In genomic region chr15:52133510-52134220, GRCh38 we compare ENCODE assay signal across 3 cellular contexts.
A peak's percentile ranks its signal among the peaks of the same experiment; 100 is the strongest.
TF ChIP-seq lines count a peak whose summit lies in the region.

No MANE protein-coding gene starts in this region.

TF ChIP-seq in IMR-90, 13 proteins besides CTCF, POLR2A, EP300 and RAD21:
- TF ChIP-seq MAZ (IDR thresholded peaks at IDR 0.05; ENCODE audit: borderline replicate concordance, low read depth, low read length) (no peak), CHD1 (IDR thresholded peaks at IDR 0.05; ENCODE audit: low read depth, low read length) (no peak), FOS (IDR thresholded peaks at IDR 0.05; ENCODE audit: low read depth, low read length) (no peak), RFX5 (IDR thresholded peaks at IDR 0.05; ENCODE audit: low read depth, low read length) (no peak), CEBPB (IDR thresholded peaks at IDR 0.05; ENCODE audit: low read depth, low read length) (no peak), BHLHE40 (IDR thresholded peaks at IDR 0.05; ENCODE audit: low read depth, low read length) (no peak)

TF ChIP-seq in K562, 482 proteins besides CTCF, POLR2A, EP300 and RAD21:
- peak; percentile 44; the same call in 1 of the 2 replicates for TF ChIP-seq SPI1 (IDR thresholded peaks at IDR 0.05; ENCODE audit: borderline replicate concordance, low read depth, low read length)
- no peak for TF ChIP-seq SNIP1 (IDR thresholded peaks at IDR 0.05; ENCODE audit: low read depth)
- TF ChIP-seq ZNF592 (IDR thresholded peaks at IDR 0.05), result no peak
- no peak for TF ChIP-seq TAL1 (IDR thresholded peaks at IDR 0.05)

TF ChIP-seq in HEK293T, 16 proteins besides CTCF, POLR2A, EP300 and RAD21:
- TF ChIP-seq L3MBTL2 (conservative IDR thresholded peaks at IDR 0.05) (no peak), FOXM1 (IDR thresholded peaks at IDR 0.05; ENCODE audit: borderline replicate concordance) (no peak), FOXA1 (IDR thresholded peaks at IDR 0.05) (no peak), SP1 (IDR thresholded peaks at IDR 0.05) (no peak), LEF1 (IDR thresholded peaks at IDR 0.05; ENCODE audit: borderline replicate concordance) (no peak), SUZ12 (IDR thresholded peaks at IDR 0.05) (no peak), BHLHE40 (IDR thresholded peaks at IDR 0.05; ENCODE audit: borderline replicate concordance) (no peak), ZNF384 (IDR thresholded peaks at IDR 0.05) (no peak), CTBP1 (IDR thresholded peaks at IDR 0.05; ENCODE audit: borderline replicate concordance) (no peak), FOXK2 (IDR thresholded peaks at IDR 0.05) (no peak), PKNOX1 (IDR thresholded peaks at IDR 0.05) (no peak), TARDBP (IDR thresholded peaks at IDR 0.05) (no peak), NFRKB (IDR thresholded peaks at IDR 0.05) (no peak), ARNT (IDR thresholded peaks at IDR 0.05) (no peak), HDGF (IDR thresholded peaks at IDR 0.05; ENCODE audit: borderline replicate concordance) (no peak), ELF4 (IDR thresholded peaks at IDR 0.05) (no peak)
TF ChIP-seq in HEK293T: peak in this region for 0.
